19 cellular contexts compared by ENCODE assay signal in the genomic region with DNA sequence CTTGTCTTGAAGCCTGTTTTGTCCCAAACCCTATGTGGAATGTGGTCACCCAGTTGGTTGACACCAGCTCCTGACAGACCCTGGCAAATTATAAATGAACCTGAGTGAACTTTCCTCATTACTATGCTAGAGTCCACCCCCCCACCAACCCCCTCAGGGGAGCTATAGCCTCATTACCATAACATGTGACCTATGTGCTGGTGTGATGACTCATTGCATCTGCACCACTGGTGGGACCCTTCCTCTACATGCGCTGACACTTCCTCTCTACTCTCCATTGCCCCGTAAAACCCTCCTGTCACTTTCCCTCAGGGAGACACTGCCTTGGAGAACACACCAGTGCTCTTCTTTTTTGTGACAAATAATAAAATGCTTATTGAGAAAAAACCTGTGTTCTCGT.
DNase-seq lines count a peak whose midpoint lies in the region; ATAC-seq, FAIRE-seq and TF ChIP-seq lines count a peak whose summit lies in the region.
"Had no signal": no experiment of that assay in that cellular context is flagged by ENCODE, and none has a peak within 500 bp of the region (broad histone marks: within the 10 kb centered on the region; RNA-seq: fewer than 3 reads in every experiment).

No MANE protein-coding gene starts in this region.

- intact Hi-C loops in endothelial cell of umbilical vein (cut with micrococcal nuclease) = no loop called here

- DNase-seq in NCI-H2171 treated with DMSO at 0.1 percent for 48 hours (lab: John Stamatoyannopoulos, UW) (peak; percentile 17), NCI-H2171 (lab: John Stamatoyannopoulos, UW) (no peak), NB4 (ENCODE audit: low read depth) (peak; percentile 94), endothelial cell of umbilical vein (ENCODE audit: low read depth, low spot score) (no peak), renal cortical epithelial cell (ENCODE audit: low read depth) (peak; percentile 42), DMS53 treated with DMSO at 0.1 percent for 48 hours (lab: John Stamatoyannopoulos, UW; ENCODE audit: unreplicated experiment) (no peak)
- DNase-seq: anterior cingulate cortex; CD8-positive, alpha-beta memory T cell; immature natural killer cell; NCI-H1105 treated with DMSO at 0.1 percent for 48 hours; NCI-H2227 treated with DMSO at 0.1 percent for 48 hours; stimulated activated CD4-positive, alpha-beta T cell treated with anti-CD3 and anti-CD28 coated beads, Interleukin-2, amount 100 ng/mL, for 48 hours; thyroid gland had no signal

- H3K9ac ChIP-seq in endothelial cell of umbilical vein (replicated peaks; ENCODE audit: extremely low read depth, insufficient read depth, low read length) = no peak overlapping the region

- POLR2A ChIA-PET in endothelial cell of umbilical vein (lab: Charles Lee) = no interaction called here

- H3K4me1 ChIP-seq in endothelial cell of umbilical vein (ENCODE audit: control insufficient read depth, extremely low read depth, insufficient read depth, low read length) = no peaks in the 10 kb centered on the region

- dilution Hi-C loops in endothelial cell of umbilical vein (cut with MboI; ENCODE audit: extremely low pct_ligation_motif_present, low sequenced_read_pairs) = no loop called here

- ATAC-seq in GM19035 (IDR thresholded peaks at IDR 0.05; ENCODE audit: unreplicated experiment) (no peak), HG03442 (IDR thresholded peaks at IDR 0.05; ENCODE audit: unreplicated experiment) (no peak)
- ATAC-seq: sciatic nerve had no signal

- H3K4me2 ChIP-seq in endothelial cell of umbilical vein (ENCODE audit: insufficient read depth, low read length) = no peak overlapping the region

- no peak overlapping the region for H3K4me3 ChIP-seq in NB4 (ENCODE audit: low read depth, low read length)
- H3K4me3 ChIP-seq in endothelial cell of umbilical vein (replicated peaks in 1 of 3; ENCODE audit: insufficient read depth in 1 of 3, low read depth in 1 of 3, low read length in 3 of 3) = no peak overlapping the region
- H3K4me3 ChIP-seq: coronary artery, SK-N-MC, thyroid gland had no signal

- TF ChIP-seq CTCF in NB4 (IDR thresholded peaks at IDR 0.05; ENCODE audit: low read depth, low read length) (no peak), endothelial cell of umbilical vein (IDR thresholded peaks at IDR 0.05; ENCODE audit: extremely low read depth in 1 of 2, insufficient read depth in 1 of 2, low read depth in 1 of 2, low read length in 2 of 2) (no peak)

- H3K9me1 ChIP-seq in endothelial cell of umbilical vein (replicated peaks; ENCODE audit: control insufficient read depth, extremely low read depth, insufficient read depth, low read length) = no peaks in the 10 kb centered on the region

- FAIRE-seq in endothelial cell of umbilical vein (lab: Jason Lieb, UNC) = no peak
- FAIRE-seq: GM12892 had no signal

- no peaks in the 10 kb centered on the region for H4K20me1 ChIP-seq in endothelial cell of umbilical vein (replicated peaks; ENCODE audit: control insufficient read depth, extremely low read depth, insufficient read depth, low read length)

- no peak overlapping the region for H3K27ac ChIP-seq in endothelial cell of umbilical vein (ENCODE audit: insufficient read depth, low read depth, low read length)
- H3K27ac ChIP-seq: coronary artery had no signal

- CTCF ChIA-PET in endothelial cell of umbilical vein (lab: Charles Lee) = interaction anchor here (1.1 kb wide), 1 partner anchor 9 kb away, joined by 3 read pairs; no protein-coding TSS in a partner anchor

- TF ChIP-seq POLR2A in NB4 (IDR thresholded peaks at IDR 0.05; ENCODE audit: extremely low read depth, insufficient read length) (no peak), endothelial cell of umbilical vein (IDR thresholded peaks at IDR 0.05; ENCODE audit: low read depth, low read length) (no peak)

- H3K9me3 ChIP-seq in endothelial cell of umbilical vein (replicated peaks; ENCODE audit: control insufficient read depth, insufficient read depth, low read length) = no peaks in the 10 kb centered on the region
- H3K9me3 ChIP-seq: thyroid gland had no signal

- no peaks in the 10 kb centered on the region for H3K36me3 ChIP-seq in endothelial cell of umbilical vein (ENCODE audit: control insufficient read depth in 2 of 2, extremely low read depth in 1 of 2, insufficient read depth in 2 of 2, low read length in 2 of 2)
- H3K36me3 ChIP-seq: thyroid gland had no signal

- BruUV-seq in endothelial cell of umbilical vein (replicated peaks; lab: Mats Ljungman, UMichigan) = no TSS peak

- H2AFZ ChIP-seq in endothelial cell of umbilical vein (ENCODE audit: low read depth, low read length) = no peak overlapping the region

- H3K27me3 ChIP-seq in endothelial cell of umbilical vein (ENCODE audit: control insufficient read depth in 2 of 2, insufficient read depth in 2 of 2, low read length in 2 of 2) = no peaks in the 10 kb centered on the region
- H3K27me3 ChIP-seq: thyroid gland had no signal

- no peaks in the 10 kb centered on the region for H3K79me2 ChIP-seq in endothelial cell of umbilical vein (ENCODE audit: control insufficient read depth, insufficient read depth, low read length)

TF ChIP-seq in endothelial cell of umbilical vein, 7 proteins besides CTCF, POLR2A, EP300 and RAD21:
- TF ChIP-seq, protein P1, sequence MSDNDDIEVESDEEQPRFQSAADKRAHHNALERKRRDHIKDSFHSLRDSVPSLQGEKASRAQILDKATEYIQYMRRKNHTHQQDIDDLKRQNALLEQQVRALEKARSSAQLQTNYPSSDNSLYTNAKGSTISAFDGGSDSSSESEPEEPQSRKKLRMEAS (IDR thresholded peaks at IDR 0.05; ENCODE audit: insufficient read depth, insufficient read length) = no peak
- TF ChIP-seq JUN (IDR thresholded peaks at IDR 0.05; ENCODE audit: borderline replicate concordance, insufficient read depth, insufficient read length, low read depth) = peak; percentile 7
- TF ChIP-seq POLR2AphosphoS5 (IDR thresholded peaks at IDR 0.05; ENCODE audit: insufficient read depth, low read depth, low read length) = no peak
- TF ChIP-seq FOS (IDR thresholded peaks at IDR 0.05; ENCODE audit: borderline replicate concordance, insufficient read depth, low read length) = no peak

Comparison
In these comparisons a context has a peak if more than half of its experiments do, and no peak if none do; other contexts are left out.
1. DNase-seq: peak in NCI-H2171 treated with DMSO at 0.1 percent for 48 hours (single experiment), NB4 (single experiment) and renal cortical epithelial cell (single experiment); none in NCI-H2171 (single experiment), endothelial cell of umbilical vein (single experiment) and DMS53 treated with DMSO at 0.1 percent for 48 hours (single experiment).